Comparison of ENCODE assay signal across 7 cellular contexts in genomic region chr14:74956000-74956279, GRCh38. TPM values are rescaled to one million over a fixed set of nuclear protein-coding genes. Genes with fewer than 3 reads are reported as not detected.
DNase-seq lines count a peak whose midpoint lies in the region; ATAC-seq and TF ChIP-seq lines count a peak whose summit lies in the region.

No MANE protein-coding gene starts in this region.

- H3K14ac ChIP-seq in H9 (ENCODE audit: insufficient read depth, low read length) = no peak overlapping the region

- no peak overlapping the region for H2BK15ac ChIP-seq in H9 (ENCODE audit: low read depth, low read length)

- H3K4me2 ChIP-seq in H9 (ENCODE audit: insufficient read depth, insufficient read length, low read length) = peak overlapping the region; percentile 18
- H3K4me2 ChIP-seq in hepatocyte = peak overlapping the region; percentile 96

- H2BK12ac ChIP-seq in H9 (ENCODE audit: insufficient read length, low read depth, low read length) = no peak overlapping the region

- H3K23ac ChIP-seq in H9 (ENCODE audit: insufficient read length, low read depth, low read length) = no peak overlapping the region

- H2BK5ac ChIP-seq in H9 (ENCODE audit: insufficient read length, low read length) = no peak overlapping the region

- no peaks in the 10 kb centered on the region for H4K20me1 ChIP-seq in H9 (ENCODE audit: control insufficient read depth, insufficient read depth, insufficient read length)
- no peaks in the 10 kb centered on the region for H4K20me1 ChIP-seq in hepatocyte (ENCODE audit: insufficient read depth, poor library complexity, severe bottlenecking)

- H3K27me3 ChIP-seq in H9 (ENCODE audit: insufficient read depth, low read length) (no peaks in the 10 kb centered on the region; the same call in 1 of the 2 replicates), WERI-Rb-1 (ENCODE audit: insufficient read depth, low read depth, severe bottlenecking) (no peaks in the 10 kb centered on the region), hepatocyte (no peaks in the 10 kb centered on the region), skeletal muscle tissue (ENCODE audit: control insufficient read depth in 3 of 3, insufficient read depth in 3 of 3, low read length in 3 of 3) (peaks cover 0 to 10% (median 3%) of the 10 kb centered on the region in 3 donors)

- no peaks in the 10 kb centered on the region for H3K9me3 ChIP-seq in H9 (ENCODE audit: control insufficient read depth, low read depth, low read length)
- no peaks in the 10 kb centered on the region for H3K9me3 ChIP-seq in WERI-Rb-1 (ENCODE audit: severe bottlenecking)
- H3K9me3 ChIP-seq in hepatocyte (ENCODE audit: low read depth) = no peaks in the 10 kb centered on the region
- H3K9me3 ChIP-seq in skeletal muscle tissue (ENCODE audit: control insufficient read depth in 3 of 3, low read length in 3 of 3) = no peaks in the 10 kb centered on the region

- no peak for ATAC-seq in GM21825 (IDR thresholded peaks at IDR 0.05; ENCODE audit: unreplicated experiment)
- ATAC-seq in GM21423 (IDR thresholded peaks at IDR 0.05; ENCODE audit: unreplicated experiment) = no peak

- H2AFZ ChIP-seq in H9 (ENCODE audit: low read length) (no peak overlapping the region), hepatocyte (peak overlapping the region; percentile 71)

- H3K9ac ChIP-seq in H9 (ENCODE audit: extremely low read depth, insufficient read length, low read length) (no peak overlapping the region), skeletal muscle tissue (ENCODE audit: low read depth in 1 of 3, low read length in 3 of 3) (peak overlapping the region in 2 of 3 donors; percentile 46 to 73)

- no peak overlapping the region for H3T11ph ChIP-seq in H9 (ENCODE audit: low read length)

- H3K4me3 ChIP-seq in WERI-Rb-1 (ENCODE audit: low read depth, low read length) (peak overlapping the region; percentile 74), hepatocyte (peak overlapping the region; percentile 41), skeletal muscle tissue (ENCODE audit: low read length in 3 of 3) (peak overlapping the region in 2 of 3 donors; percentile 63 to 65)

- no peak overlapping the region for H3K27ac Mint-ChIP-seq in H9

- H3K9me3 Mint-ChIP-seq in H9 = no peaks in the 10 kb centered on the region

- H3K36me3 Mint-ChIP-seq in H9 (ENCODE audit: insufficient read depth in 1 of 3, low read depth in 3 of 3) = no peaks in the 10 kb centered on the region; a peak in 1 of 7 replicates

- H2BK120ac ChIP-seq in H9 (ENCODE audit: low read depth, low read length, poor library complexity, severe bottlenecking) = no peak overlapping the region

- no CpG with 5 or more reads among the region's 9 CpGs for WGBS in H9 (ENCODE audit: extremely low coverage, insufficient read length, low lambda C conversion rate)
- 75% methylated on average over 9 of the region's 9 CpGs for WGBS in hepatocyte (ENCODE audit: low lambda C conversion rate, missing lambda C conversion rate)

- no peaks in the 10 kb centered on the region for H3K23me2 ChIP-seq in H9 (ENCODE audit: insufficient read length, low read depth, low read length, poor library complexity, severe bottlenecking)

- no peak overlapping the region for H2BK20ac ChIP-seq in H9 (ENCODE audit: low read depth, low read length, poor library complexity, severe bottlenecking)

- peak overlapping the region; percentile 25 to 47 for H3K4me3 Mint-ChIP-seq in H9

- H3K27ac ChIP-seq in H9 (ENCODE audit: insufficient read length, low read depth, low read length) = no peak overlapping the region
- no peak overlapping the region for H3K27ac ChIP-seq in WERI-Rb-1
- H3K27ac ChIP-seq in hepatocyte = peak overlapping the region; percentile 69
- no peak overlapping the region for H3K27ac ChIP-seq in skeletal muscle tissue (ENCODE audit: low read depth, low read length)

- no peak overlapping the region for H2AK5ac ChIP-seq in H9 (ENCODE audit: insufficient read length, low read length)

- no peak for TF ChIP-seq CTCF in H9 (conservative IDR thresholded peaks at IDR 0.05)
- no peak for TF ChIP-seq CTCF in WERI-Rb-1 (IDR thresholded peaks at IDR 0.05; ENCODE audit: low read depth, low read length)
- TF ChIP-seq CTCF in hepatocyte (IDR thresholded peaks at IDR 0.05; ENCODE audit: poor library complexity) = no peak

- no peak overlapping the region for H4K91ac ChIP-seq in H9 (ENCODE audit: insufficient read length, low read depth, low read length)

- H3K56ac ChIP-seq in H9 (ENCODE audit: insufficient read length, low read depth, low read length) = no peak overlapping the region

- H3K27me3 Mint-ChIP-seq in H9 (ENCODE audit: low read depth) = peaks cover 21% of the 10 kb centered on the region

- H3K4me1 ChIP-seq in H9 (ENCODE audit: insufficient read depth, low read length) = no peaks in the 10 kb centered on the region; the same call in 1 of the 2 replicates
- H3K4me1 ChIP-seq in hepatocyte (ENCODE audit: insufficient read depth) = peaks cover 49% of the 10 kb centered on the region
- H3K4me1 ChIP-seq in skeletal muscle tissue (ENCODE audit: control insufficient read depth in 3 of 3, insufficient read depth in 3 of 3, low read length in 3 of 3) = peaks cover 17 to 35% (median 27%) of the 10 kb centered on the region in 3 donors

- H3K4ac ChIP-seq in H9 (ENCODE audit: low read depth, low read length) = no peak overlapping the region

- H3K9me2 ChIP-seq in hepatocyte (replicated peaks; ENCODE audit: insufficient read depth) = no peaks in the 10 kb centered on the region

- DNase-seq in H9 (no peak), WERI-Rb-1 (no peak), hepatocyte (ENCODE audit: low spot score) (no peak), NCI-H2196 treated with DMSO at 0.1 percent for 48 hours (lab: John Stamatoyannopoulos, UW; ENCODE audit: unreplicated experiment) (no peak)

- H4K8ac ChIP-seq in H9 (replicated peaks; ENCODE audit: insufficient read length, low read depth, low read length) = no peak overlapping the region

- no peaks in the 10 kb centered on the region for H3K79me1 ChIP-seq in H9 (ENCODE audit: insufficient read depth, low read depth, low read length, poor library complexity, severe bottlenecking)

- peaks cover 10 to 15% of the 10 kb centered on the region in 2 experiments for H3K4me1 Mint-ChIP-seq in H9

- H3K18ac ChIP-seq in H9 (ENCODE audit: insufficient read length, low read depth, low read length) = no peak overlapping the region

- H3K79me2 ChIP-seq in H9 (ENCODE audit: insufficient read depth, low read length) = no peaks in the 10 kb centered on the region
- H3K79me2 ChIP-seq in hepatocyte = peaks cover 31% of the 10 kb centered on the region

- no peak overlapping the region for H4K5ac ChIP-seq in H9 (ENCODE audit: insufficient read length, low read depth, low read length)

- H3K36me3 ChIP-seq in WERI-Rb-1 (peaks cover 21% of the 10 kb centered on the region), hepatocyte (replicated peaks; ENCODE audit: insufficient read depth, low read depth) (no peaks in the 10 kb centered on the region), skeletal muscle tissue (ENCODE audit: control insufficient read depth in 3 of 3, insufficient read depth in 3 of 3, low read length in 3 of 3) (no peaks in the 10 kb centered on the region)

RNA-seq across cellular contexts. Expression of gene PGF, which starts 0.5 kb away (rescaled TPM):
- total RNA-seq in H9 (2021) (2.3 and 2.8 TPM in 2 replicates), hepatocyte (25.0 and 25.2 TPM in 2 replicates), skeletal muscle tissue (8.9 TPM)
- polyA plus RNA-seq in hepatocyte = 31.0 and 33.0 TPM in 2 replicates

RNA-seq across cellular contexts. Expression of gene RPS6KL1, which starts 32.9 kb away (rescaled TPM):
- 13.8 and 18.8 TPM in 2 replicates for total RNA-seq in H9 (2021)
- total RNA-seq in hepatocyte = 0.57 and 1.2 TPM in 2 replicates
- 0.18 and 1.5 TPM in 2 replicates for polyA plus RNA-seq in hepatocyte
- 3.1 TPM for total RNA-seq in skeletal muscle tissue

RNA-seq across cellular contexts. Expression of gene EIF2B2, which starts 46.8 kb away (rescaled TPM):
- total RNA-seq in H9 (2021) (48.3 and 53.4 TPM in 2 replicates), hepatocyte (35.7 and 45.2 TPM in 2 replicates), skeletal muscle tissue (18.8 TPM)
- polyA plus RNA-seq in hepatocyte = 75.6 and 93.2 TPM in 2 replicates
